In genomic region chr13:40983269-40983668, GRCh38 we compare ENCODE assay signal across 8 cellular contexts. TPM values are rescaled to one million over a fixed set of nuclear protein-coding genes. Genes with fewer than 3 reads are reported as not detected.
A peak's percentile ranks its signal among the peaks of the same experiment; 100 is the strongest.
DNase-seq lines count a peak whose midpoint lies in the region; ATAC-seq and TF ChIP-seq lines count a peak whose summit lies in the region.

No MANE protein-coding gene starts in this region.

- TF ChIP-seq CTCF in Panc1 (IDR thresholded peaks at IDR 0.05) (no peak), neutrophil (IDR thresholded peaks at IDR 0.05) (no peak)

- ATAC-seq in Panc1, result no peak

- peak overlapping the region; percentile 54 to 94 (median 66) for H3K9ac ChIP-seq in BLaER1 treated with 17β-estradiol and CSF1 and Interleukin-3, amounts not matched to agents 10 nM and 100 nM
- no peak overlapping the region for H3K9ac ChIP-seq in endocrine pancreas (ENCODE audit: control insufficient read depth, insufficient read depth, low read length)

- POLR2A ChIA-PET in Panc1 (lab: Charles Lee), result no interaction called here

- H4K20me1 ChIP-seq in BLaER1 treated with 17β-estradiol and CSF1 and Interleukin-3, amounts not matched to agents 10 nM and 100 nM, result peaks cover 67 to 100% (median 100%) of the 10 kb centered on the region in 11 experiments

- peak overlapping the region; percentile 54 to 99 (median 80) for H3K4me2 ChIP-seq in BLaER1 treated with 17β-estradiol and CSF1 and Interleukin-3, amounts not matched to agents 10 nM and 100 nM

- in situ Hi-C loops in Panc1 (cut with HindIII; ENCODE audit: low pct_unique_long_range_greater_than_20kb, low sequenced_read_pairs), result no loop called here

- peak overlapping the region; percentile 9 to 79 (median 54); a peak in 15 of 20 replicates for H3K4me3 ChIP-seq in BLaER1 treated with 17β-estradiol and CSF1 and Interleukin-3, amounts not matched to agents 10 nM and 100 nM
- H3K4me3 ChIP-seq in Panc1 (ENCODE audit: low read depth in 2 of 2, low read length in 2 of 2), result no peak overlapping the region; a peak in 2 of 4 replicates
- H3K4me3 ChIP-seq in endocrine pancreas (ENCODE audit: control insufficient read depth, insufficient read depth, low read length), result peak overlapping the region; percentile 91
- H3K4me3 ChIP-seq in neutrophil (ENCODE audit: low read depth in 1 of 2, low read length in 1 of 2), result peak overlapping the region; percentile 64 to 67

- peaks cover 60 to 100% (median 92%) of the 10 kb centered on the region in 10 experiments for H3K4me1 ChIP-seq in BLaER1 treated with 17β-estradiol and CSF1 and Interleukin-3, amounts not matched to agents 10 nM and 100 nM
- peaks cover 42% of the 10 kb centered on the region for H3K4me1 ChIP-seq in Panc1 (ENCODE audit: control insufficient read depth, insufficient read depth, low read length)
- H3K4me1 ChIP-seq in endocrine pancreas (ENCODE audit: control insufficient read depth, insufficient read depth, low read length), result peaks cover 51% of the 10 kb centered on the region
- H3K4me1 ChIP-seq in neutrophil (ENCODE audit: control insufficient read depth in 1 of 2, insufficient read depth in 1 of 2, low read depth in 1 of 2, low read length in 1 of 2), result peaks cover 80 to 83% of the 10 kb centered on the region in 2 experiments

- DNase-seq in Panc1 (ENCODE audit: low read depth, low spot score), result no peak
- no peak for DNase-seq in NCI-H1694 (lab: John Stamatoyannopoulos, UW)
- no peak for DNase-seq in hypothalamus (lab: John Stamatoyannopoulos, UW)
- DNase-seq in GM03348 (ENCODE audit: low spot score), result no peak
- DNase-seq in NCI-H128 (lab: John Stamatoyannopoulos, UW; ENCODE audit: unreplicated experiment), result no peak

- H3K27me3 ChIP-seq in BLaER1 treated with 17β-estradiol and CSF1 and Interleukin-3, amounts not matched to agents 10 nM and 100 nM, result no peaks in the 10 kb centered on the region
- H3K27me3 ChIP-seq in Panc1 (ENCODE audit: control insufficient read depth, insufficient read depth, low read length) (no peaks in the 10 kb centered on the region), endocrine pancreas (ENCODE audit: control insufficient read depth, insufficient read depth, low read length) (no peaks in the 10 kb centered on the region), neutrophil (no peaks in the 10 kb centered on the region)

- peaks cover 14 to 66% (median 38%) of the 10 kb centered on the region in 11 experiments; a peak in 21 of 22 replicates for H3K36me3 ChIP-seq in BLaER1 treated with 17β-estradiol and CSF1 and Interleukin-3, amounts not matched to agents 10 nM and 100 nM
- H3K36me3 ChIP-seq in Panc1 (ENCODE audit: control insufficient read depth, insufficient read depth, low read length) (no peaks in the 10 kb centered on the region), endocrine pancreas (ENCODE audit: control insufficient read depth, insufficient read depth, low read length) (no peaks in the 10 kb centered on the region), neutrophil (no peaks in the 10 kb centered on the region)

- no TSS peak for BruUV-seq in Panc1 (replicated peaks; lab: Mats Ljungman, UMichigan)

- CTCF ChIA-PET in Panc1 (lab: Charles Lee), result no interaction called here

- peak overlapping the region; percentile 76 to 98 (median 80) for H3K27ac ChIP-seq in BLaER1 treated with 17β-estradiol and CSF1 and Interleukin-3, amounts not matched to agents 10 nM and 100 nM
- H3K27ac ChIP-seq in Panc1 (ENCODE audit: low read length) (peak overlapping the region; percentile 81), neutrophil (peak overlapping the region; percentile 90)

- intact Hi-C loops in Panc1 (cut with micrococcal nuclease; ENCODE audit: unreplicated experiment), result no loop called here

- H3K9me3 ChIP-seq in BLaER1 treated with 17β-estradiol and CSF1 and Interleukin-3, amounts not matched to agents 10 nM and 100 nM (replicated peaks in 1 of 11), result no peaks in the 10 kb centered on the region
- no peaks in the 10 kb centered on the region for H3K9me3 ChIP-seq in Panc1 (ENCODE audit: control insufficient read depth, insufficient read depth, low read depth, low read length)
- H3K9me3 ChIP-seq in endocrine pancreas (ENCODE audit: control insufficient read depth, low read length), result no peaks in the 10 kb centered on the region
- H3K9me3 ChIP-seq in neutrophil, result no peaks in the 10 kb centered on the region

RNA-seq across cellular contexts. Expression of gene ELF1, which starts 35.8 kb away (rescaled TPM):
- 28.5 TPM for total RNA-seq in Panc1 (2021; ENCODE audit: unreplicated experiment)
- 19.9 TPM for polyA plus RNA-seq in Panc1 (2012; ENCODE audit: insufficient read length)

Comparison
In these comparisons a context has a peak if more than half of its experiments do, and no peak if none do; other contexts are left out.
1. H3K4me3 ChIP-seq: peak in BLaER1 treated with 17β-estradiol and CSF1 and Interleukin-3, amounts not matched to agents 10 nM and 100 nM (10 of 10), endocrine pancreas (single experiment) and neutrophil (2 of 2); none in Panc1 (0 of 2).
2. Peak in every context shown above with its lines, with median percentiles within 50 percentile points of each other: H3K27ac ChIP-seq.